In the genomic region with DNA sequence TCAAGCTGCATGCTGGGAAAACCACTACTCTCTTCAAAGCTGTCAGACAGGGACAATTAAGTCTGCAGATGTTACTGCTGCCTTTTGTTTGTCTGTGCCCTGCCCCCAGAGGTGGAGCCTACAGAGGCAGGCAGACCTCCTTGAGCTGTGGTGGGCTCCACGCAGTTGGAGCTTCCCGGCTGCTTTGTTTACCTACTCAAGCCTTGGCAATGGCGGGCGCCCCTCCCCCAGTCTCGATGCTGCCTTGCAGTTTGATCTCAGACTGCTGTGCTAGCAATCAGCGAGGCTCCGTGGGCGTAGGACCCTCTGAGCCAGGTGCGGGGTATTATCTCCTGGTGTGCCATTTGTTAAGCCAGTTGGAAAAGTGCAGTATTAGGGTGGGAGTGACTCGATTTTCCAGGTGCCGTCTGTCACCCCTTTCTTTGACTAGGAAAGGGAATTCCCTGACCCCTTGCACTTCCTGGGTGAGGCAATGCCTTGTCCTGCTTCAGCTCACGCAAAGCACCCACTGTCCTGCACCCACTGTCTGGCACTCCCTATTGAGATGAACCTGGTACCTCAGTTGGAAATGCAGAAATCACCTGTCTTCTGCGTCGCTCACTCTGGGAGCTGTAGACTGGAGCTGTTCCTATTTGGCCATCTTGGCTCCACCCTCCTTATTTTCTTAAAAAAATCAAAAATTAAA, we compare ENCODE assay signal across 8 cellular contexts.
DNase-seq lines count a peak whose midpoint lies in the region; ATAC-seq, FAIRE-seq and TF ChIP-seq lines count a peak whose summit lies in the region.
"Not testable (repeated sequence)": the region's sequence is repeated elsewhere in the genome, so short reads cannot be mapped to it uniquely, and the experiment has no call there.

No MANE protein-coding gene starts in this region.

- H3K27me3 Mint-ChIP-seq in neural crest cell (ENCODE audit: low read depth) = not testable (repeated sequence)

- intact Hi-C loops in HepG2 (cut with micrococcal nuclease; ENCODE audit: unreplicated experiment); stomach (cut with DNase I; ENCODE audit: low total_unique reads): not testable (repeated sequence)

- H2AFZ ChIP-seq in HepG2 (ENCODE audit: low read length) = not testable (repeated sequence)

- H3K79me2 ChIP-seq in HepG2 (ENCODE audit: insufficient read depth, low read length) = not testable (repeated sequence)

- H4K20me1 ChIP-seq in HepG2 (ENCODE audit: insufficient read depth, low read length) = not testable (repeated sequence)

- not testable (repeated sequence) for H3K36me3 Mint-ChIP-seq in neural crest cell (ENCODE audit: low read depth)

- 0 out of 3 replicates have a peak overlapping the region, but pooled peaks have one; percentile 27 for H3K4me3 ChIP-seq in A549
- peak overlapping the region; percentile 2; the same call in 1 of the 2 replicates for H3K4me3 ChIP-seq in GM06990 (replicated peaks; ENCODE audit: low read depth, low read length)
- peak overlapping the region; percentile 24; the same call in 1 of the 2 replicates for H3K4me3 ChIP-seq in SJCRH30
- H3K4me3 ChIP-seq in cardiac muscle cell = peak overlapping the region; percentile 10
- not testable (repeated sequence) for H3K4me3 ChIP-seq in HepG2 (replicated peaks in 1 of 3; ENCODE audit: insufficient read depth in 1 of 3, low read depth in 2 of 3, low read length in 3 of 3)
- H3K4me3 ChIP-seq in stomach = peak overlapping the region; percentile 14 to 35 (median 22)

- FAIRE-seq in A549 (lab: Jason Lieb, UNC); HepG2 (lab: Jason Lieb, UNC): not testable (repeated sequence)

- not testable (repeated sequence) for BruUV-seq in HepG2 (replicated peaks; lab: Mats Ljungman, UMichigan)

- not testable (repeated sequence) for H3K4me1 Mint-ChIP-seq in neural crest cell

- H3K27ac ChIP-seq in A549; SJCRH30; cardiac muscle cell; HepG2 (ENCODE audit: extremely low read length, insufficient read depth, low read length); stomach: not testable (repeated sequence)

- not testable (repeated sequence) for H3K9ac ChIP-seq in HepG2 (ENCODE audit: insufficient read depth, low read depth, low read length)

- TF ChIP-seq CTCF in A549 (IDR thresholded peaks at IDR 0.05); GM06990 (IDR thresholded peaks at IDR 0.05; ENCODE audit: insufficient read depth, low read length, poor library complexity, severe bottlenecking); cardiac muscle cell (IDR thresholded peaks at IDR 0.05; ENCODE audit: low read depth, low read length); HepG2 (CRISPR knock-in tag; IDR thresholded peaks at IDR 0.05); neural crest cell (conservative IDR thresholded peaks at IDR 0.05); stomach (IDR thresholded peaks at IDR 0.05): not testable (repeated sequence)

- WGBS in A549 (ENCODE audit: missing lambda C conversion rate) = 20% methylated on average over 10 of the region's 14 CpGs
- 70% methylated on average over 3 of the region's 14 CpGs for WGBS in HepG2 (ENCODE audit: low lambda C conversion rate)
- WGBS in stomach, 5 donors = 21 to 31% (median 24%) methylated on average over 14 of the region's 14 CpGs

- in situ Hi-C loops in HepG2 (cut with HindIII; ENCODE audit: extremely low pct_ligation_motif_present, low pct_unique_long_range_greater_than_20kb) = not testable (repeated sequence)

- H3K4me2 ChIP-seq in A549 (peak overlapping the region; percentile 45), HepG2 (ENCODE audit: low read depth, low read length) (peak overlapping the region; percentile 49)

- TF ChIP-seq EP300 in A549 (IDR thresholded peaks at IDR 0.05); HepG2 (IDR thresholded peaks at IDR 0.05; ENCODE audit: low read depth in 2 of 2, low read length in 2 of 2); HepG2 (CRISPR knock-in tag; IDR thresholded peaks at IDR 0.05; ENCODE audit: borderline replicate concordance); stomach (IDR thresholded peaks at IDR 0.05): not testable (repeated sequence)

- DNase-seq in A549 (ENCODE audit: low read depth in 1 of 2, low spot score in 1 of 2); GM06990 (ENCODE audit: extremely low read depth, insufficient read length); SJCRH30; HepG2 (ENCODE audit: low spot score); stomach: not testable (repeated sequence)
- DNase-seq in NCI-H1417 (lab: John Stamatoyannopoulos, UW) = peak in 2 of 3 experiments; percentile 15 to 46
- peak in 1 of 2 donors; percentile 7 for DNase-seq in cardiac muscle cell (ENCODE audit: low read depth in 1 of 2, low spot score in 1 of 2)
- DNase-seq in neural crest cell (ENCODE audit: low read depth, low spot score) = peak; percentile 18

- H3K4me1 ChIP-seq in A549; SJCRH30; cardiac muscle cell (ENCODE audit: low read depth); stomach: not testable (repeated sequence)
- peaks cover 10% of the 10 kb centered on the region; the same call in 1 of the 2 replicates for H3K4me1 ChIP-seq in HepG2 (ENCODE audit: insufficient read depth, low read length)

- H3K27me3 ChIP-seq in GM06990 (replicated peaks; ENCODE audit: control insufficient read depth, insufficient read depth, low read length); SJCRH30; cardiac muscle cell; HepG2 (ENCODE audit: control insufficient read depth in 1 of 2, insufficient read depth in 2 of 2, low read length in 2 of 2); stomach: not testable (repeated sequence)

- peak overlapping the region; percentile 57 for H3K27ac Mint-ChIP-seq in neural crest cell (ENCODE audit: unreplicated experiment)

- not testable (repeated sequence) for H3K9me3 Mint-ChIP-seq in neural crest cell

- H3K36me3 ChIP-seq in GM06990 (ENCODE audit: control insufficient read depth, insufficient read depth, low read length); SJCRH30; cardiac muscle cell; HepG2 (replicated peaks in 1 of 2; ENCODE audit: control insufficient read depth in 1 of 2, insufficient read depth in 2 of 2, low read length in 2 of 2); stomach: not testable (repeated sequence)

- TF ChIP-seq POLR2A in A549 (IDR thresholded peaks at IDR 0.05; ENCODE audit: low read length); HepG2 (IDR thresholded peaks at IDR 0.05; ENCODE audit: insufficient read depth in 1 of 2, low read depth in 2 of 2, low read length in 2 of 2); stomach (IDR thresholded peaks at IDR 0.05): not testable (repeated sequence)

- H3K9me3 ChIP-seq in A549; SJCRH30 (replicated peaks); cardiac muscle cell (ENCODE audit: low read depth); HepG2 (ENCODE audit: low read length); stomach: not testable (repeated sequence)

- H3K4me3 Mint-ChIP-seq in neural crest cell = peak overlapping the region; percentile 71

- POLR2A ChIA-PET in A549 (lab: Yijun Ruan, JAX); HepG2 (lab: Yijun Ruan, JAX): not testable (repeated sequence)

- CTCF ChIA-PET in A549 (lab: Yijun Ruan, JAX); HepG2 (lab: Yijun Ruan, JAX; ENCODE audit: low intra/inter-chr PET ratio, low total read pairs): not testable (repeated sequence)

- ATAC-seq in A549, HepG2: not testable (repeated sequence)

- not testable (repeated sequence) for TF ChIP-seq RAD21 in A549 (conservative IDR thresholded peaks at IDR 0.05 in 1 of 2, IDR thresholded peaks at IDR 0.05 in 1 of 2); HepG2 (CRISPR knock-in tag; IDR thresholded peaks at IDR 0.05)

TF ChIP-seq in HepG2, 621 proteins besides CTCF, POLR2A, EP300 and RAD21 (continues in another document):
- TF ChIP-seq, protein P1, sequence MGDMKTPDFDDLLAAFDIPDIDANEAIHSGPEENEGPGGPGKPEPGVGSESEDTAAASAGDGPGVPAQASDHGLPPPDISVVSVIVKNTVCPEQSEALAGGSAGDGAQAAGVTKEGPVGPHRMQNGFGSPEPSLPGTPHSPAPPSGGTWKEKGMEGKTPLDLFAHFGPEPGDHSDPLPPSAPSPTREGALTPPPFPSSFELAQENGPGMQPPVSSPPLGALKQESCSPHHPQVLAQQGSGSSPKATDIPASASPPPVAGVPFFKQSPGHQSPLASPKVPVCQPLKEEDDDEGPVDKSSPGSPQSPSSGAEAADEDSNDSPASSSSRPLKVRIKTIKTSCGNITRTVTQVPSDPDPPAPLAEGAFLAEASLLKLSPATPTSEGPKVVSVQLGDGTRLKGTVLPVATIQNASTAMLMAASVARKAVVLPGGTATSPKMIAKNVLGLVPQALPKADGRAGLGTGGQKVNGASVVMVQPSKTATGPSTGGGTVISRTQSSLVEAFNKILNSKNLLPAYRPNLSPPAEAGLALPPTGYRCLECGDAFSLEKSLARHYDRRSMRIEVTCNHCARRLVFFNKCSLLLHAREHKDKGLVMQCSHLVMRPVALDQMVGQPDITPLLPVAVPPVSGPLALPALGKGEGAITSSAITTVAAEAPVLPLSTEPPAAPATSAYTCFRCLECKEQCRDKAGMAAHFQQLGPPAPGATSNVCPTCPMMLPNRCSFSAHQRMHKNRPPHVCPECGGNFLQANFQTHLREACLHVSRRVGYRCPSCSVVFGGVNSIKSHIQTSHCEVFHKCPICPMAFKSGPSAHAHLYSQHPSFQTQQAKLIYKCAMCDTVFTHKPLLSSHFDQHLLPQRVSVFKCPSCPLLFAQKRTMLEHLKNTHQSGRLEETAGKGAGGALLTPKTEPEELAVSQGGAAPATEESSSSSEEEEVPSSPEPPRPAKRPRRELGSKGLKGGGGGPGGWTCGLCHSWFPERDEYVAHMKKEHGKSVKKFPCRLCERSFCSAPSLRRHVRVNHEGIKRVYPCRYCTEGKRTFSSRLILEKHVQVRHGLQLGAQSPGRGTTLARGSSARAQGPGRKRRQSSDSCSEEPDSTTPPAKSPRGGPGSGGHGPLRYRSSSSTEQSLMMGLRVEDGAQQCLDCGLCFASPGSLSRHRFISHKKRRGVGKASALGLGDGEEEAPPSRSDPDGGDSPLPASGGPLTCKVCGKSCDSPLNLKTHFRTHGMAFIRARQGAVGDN (CRISPR knock-in tag; IDR thresholded peaks at IDR 0.05) = peak; percentile 34; the same call in 1 of the 2 replicates
- TF ChIP-seq RARA (CRISPR knock-in tag; IDR thresholded peaks at IDR 0.05) = peak; percentile 56
